1 cellular context compared by ENCODE assay signal in the genomic region with DNA sequence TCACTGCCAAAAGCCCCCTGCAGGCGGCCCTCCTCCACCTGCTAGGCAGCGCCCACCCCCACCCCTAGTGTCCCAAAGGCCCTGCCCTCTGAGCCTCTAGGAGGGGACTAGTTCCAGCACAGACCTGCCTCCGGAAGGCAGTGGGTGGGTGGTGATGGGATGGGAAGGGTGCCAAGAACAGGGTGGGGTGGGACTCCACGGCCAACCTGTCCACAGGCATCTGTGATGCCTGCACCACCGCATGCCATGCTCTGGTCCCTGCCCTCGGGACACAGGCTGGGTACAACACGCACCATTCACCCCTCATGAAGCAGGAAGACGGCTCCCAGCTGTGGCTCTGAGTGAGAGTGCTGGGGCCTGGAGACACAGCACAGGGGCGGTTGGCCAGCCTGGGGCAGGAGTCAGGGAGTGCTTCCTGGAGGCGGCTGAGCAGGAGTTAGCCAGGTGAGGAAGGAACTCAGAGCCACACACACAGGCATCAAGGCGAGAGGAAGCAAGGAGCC.
TF ChIP-seq lines count a peak whose summit lies in the region.

No MANE protein-coding gene starts in this region.

TF ChIP-seq in SK-N-SH, 30 proteins besides CTCF, POLR2A, EP300 and RAD21 (continued from another document):
- TF ChIP-seq, protein P1, sequence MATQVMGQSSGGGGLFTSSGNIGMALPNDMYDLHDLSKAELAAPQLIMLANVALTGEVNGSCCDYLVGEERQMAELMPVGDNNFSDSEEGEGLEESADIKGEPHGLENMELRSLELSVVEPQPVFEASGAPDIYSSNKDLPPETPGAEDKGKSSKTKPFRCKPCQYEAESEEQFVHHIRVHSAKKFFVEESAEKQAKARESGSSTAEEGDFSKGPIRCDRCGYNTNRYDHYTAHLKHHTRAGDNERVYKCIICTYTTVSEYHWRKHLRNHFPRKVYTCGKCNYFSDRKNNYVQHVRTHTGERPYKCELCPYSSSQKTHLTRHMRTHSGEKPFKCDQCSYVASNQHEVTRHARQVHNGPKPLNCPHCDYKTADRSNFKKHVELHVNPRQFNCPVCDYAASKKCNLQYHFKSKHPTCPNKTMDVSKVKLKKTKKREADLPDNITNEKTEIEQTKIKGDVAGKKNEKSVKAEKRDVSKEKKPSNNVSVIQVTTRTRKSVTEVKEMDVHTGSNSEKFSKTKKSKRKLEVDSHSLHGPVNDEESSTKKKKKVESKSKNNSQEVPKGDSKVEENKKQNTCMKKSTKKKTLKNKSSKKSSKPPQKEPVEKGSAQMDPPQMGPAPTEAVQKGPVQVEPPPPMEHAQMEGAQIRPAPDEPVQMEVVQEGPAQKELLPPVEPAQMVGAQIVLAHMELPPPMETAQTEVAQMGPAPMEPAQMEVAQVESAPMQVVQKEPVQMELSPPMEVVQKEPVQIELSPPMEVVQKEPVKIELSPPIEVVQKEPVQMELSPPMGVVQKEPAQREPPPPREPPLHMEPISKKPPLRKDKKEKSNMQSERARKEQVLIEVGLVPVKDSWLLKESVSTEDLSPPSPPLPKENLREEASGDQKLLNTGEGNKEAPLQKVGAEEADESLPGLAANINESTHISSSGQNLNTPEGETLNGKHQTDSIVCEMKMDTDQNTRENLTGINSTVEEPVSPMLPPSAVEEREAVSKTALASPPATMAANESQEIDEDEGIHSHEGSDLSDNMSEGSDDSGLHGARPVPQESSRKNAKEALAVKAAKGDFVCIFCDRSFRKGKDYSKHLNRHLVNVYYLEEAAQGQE (IDR thresholded peaks at IDR 0.05; ENCODE audit: low read depth, low read length) = no peak
- no peak for TF ChIP-seq TAF1 (IDR thresholded peaks at IDR 0.05; ENCODE audit: borderline replicate concordance, low read depth, low read length)
- TF ChIP-seq, protein P2, sequence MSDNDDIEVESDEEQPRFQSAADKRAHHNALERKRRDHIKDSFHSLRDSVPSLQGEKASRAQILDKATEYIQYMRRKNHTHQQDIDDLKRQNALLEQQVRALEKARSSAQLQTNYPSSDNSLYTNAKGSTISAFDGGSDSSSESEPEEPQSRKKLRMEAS (IDR thresholded peaks at IDR 0.05; ENCODE audit: low read depth) = no peak
- TF ChIP-seq, protein P3, sequence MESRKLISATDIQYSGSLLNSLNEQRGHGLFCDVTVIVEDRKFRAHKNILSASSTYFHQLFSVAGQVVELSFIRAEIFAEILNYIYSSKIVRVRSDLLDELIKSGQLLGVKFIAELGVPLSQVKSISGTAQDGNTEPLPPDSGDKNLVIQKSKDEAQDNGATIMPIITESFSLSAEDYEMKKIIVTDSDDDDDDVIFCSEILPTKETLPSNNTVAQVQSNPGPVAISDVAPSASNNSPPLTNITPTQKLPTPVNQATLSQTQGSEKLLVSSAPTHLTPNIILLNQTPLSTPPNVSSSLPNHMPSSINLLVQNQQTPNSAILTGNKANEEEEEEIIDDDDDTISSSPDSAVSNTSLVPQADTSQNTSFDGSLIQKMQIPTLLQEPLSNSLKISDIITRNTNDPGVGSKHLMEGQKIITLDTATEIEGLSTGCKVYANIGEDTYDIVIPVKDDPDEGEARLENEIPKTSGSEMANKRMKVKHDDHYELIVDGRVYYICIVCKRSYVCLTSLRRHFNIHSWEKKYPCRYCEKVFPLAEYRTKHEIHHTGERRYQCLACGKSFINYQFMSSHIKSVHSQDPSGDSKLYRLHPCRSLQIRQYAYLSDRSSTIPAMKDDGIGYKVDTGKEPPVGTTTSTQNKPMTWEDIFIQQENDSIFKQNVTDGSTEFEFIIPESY (IDR thresholded peaks at IDR 0.05; ENCODE audit: borderline replicate concordance, low read depth) = no peak
- no peak for TF ChIP-seq ELF1 (IDR thresholded peaks at IDR 0.05)
- no peak for TF ChIP-seq RXRA (IDR thresholded peaks at IDR 0.05; ENCODE audit: borderline replicate concordance, low read depth)
